ENCODE assay signal across 17 cellular contexts in the genomic region with DNA sequence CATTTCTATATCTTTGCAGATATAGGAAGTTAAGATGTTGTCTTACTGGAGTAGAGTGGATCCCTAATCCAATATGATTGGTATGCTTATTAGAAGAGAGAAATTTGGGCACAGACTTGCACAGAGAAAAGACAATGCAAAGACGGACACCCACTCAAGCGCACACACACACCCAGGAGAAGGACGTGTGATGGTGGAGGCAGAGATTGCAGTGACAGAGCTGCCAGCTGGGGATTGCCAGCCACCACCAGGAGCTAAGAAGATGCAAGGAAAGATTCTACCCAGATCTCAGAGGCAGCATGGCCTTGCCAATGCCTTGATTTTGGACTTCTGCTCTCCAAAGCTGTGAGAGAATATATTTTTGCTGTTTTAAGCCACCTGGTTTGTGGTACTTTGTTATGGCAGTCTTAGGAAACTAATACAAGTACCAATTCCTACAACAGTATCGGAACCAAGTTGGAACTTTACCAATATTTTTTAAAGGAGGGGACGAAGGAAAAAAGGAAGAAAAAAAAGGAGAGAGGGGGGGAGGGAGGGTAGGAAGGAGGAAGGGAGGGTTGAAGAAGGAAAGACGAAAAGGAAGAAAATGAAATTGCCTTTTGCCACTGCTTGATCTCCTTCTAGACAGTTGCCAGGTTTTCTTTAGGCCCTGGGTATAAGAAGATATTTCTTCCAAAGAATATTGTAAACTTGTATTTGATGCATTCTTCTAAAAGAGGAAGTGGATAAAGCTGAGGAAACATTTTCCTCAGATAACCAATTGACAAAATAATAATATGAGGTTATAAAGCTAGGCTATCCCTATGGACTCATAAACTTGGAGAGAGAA.
DNase-seq lines count a peak whose midpoint lies in the region; ATAC-seq, FAIRE-seq and TF ChIP-seq lines count a peak whose summit lies in the region.
"Had no signal": no experiment of that assay in that cellular context is flagged by ENCODE, and none has a peak within 500 bp of the region (broad histone marks: within the 10 kb centered on the region; RNA-seq: fewer than 3 reads in every experiment).

No MANE protein-coding gene starts in this region.

- DNase-seq in HepG2 (ENCODE audit: low spot score) (no peak), right lobe of liver (no peak), GM12878 (ENCODE audit: low read depth, low spot score) (no peak), head of caudate nucleus (peak in 34 of 42 donors; percentile 13 to 85 (median 48)), hippocampal formation (lab: John Stamatoyannopoulos, UW) (no peak)
- DNase-seq in activated CD4-positive, alpha-beta T cell treated with anti-CD3 and anti-CD28 coated beads for 4 hours = no peak
- no peak for DNase-seq in activated T-cell treated with anti-CD3 and anti-CD28 coated beads, Interleukin-2, amount 50 U/mL, for 4 hours
- DNase-seq: CD4-positive, alpha-beta memory T cell; DMS79; HCEC 1CT; HFFc6 had no signal

- CTCF ChIA-PET in HepG2 (lab: Yijun Ruan, JAX; ENCODE audit: low intra/inter-chr PET ratio, low total read pairs) (no interaction called here), GM12878 (lab: Yijun Ruan, JAX) (interaction anchor here (1.8 kb wide), 1 partner anchor 15 kb away, joined by 4 read pairs; no protein-coding TSS in a partner anchor)

- FAIRE-seq in HepG2 (lab: Jason Lieb, UNC) (no peak), GM12878 (lab: Jason Lieb, UNC) (no peak)
- FAIRE-seq: A204.1, GM12891 had no signal

- ATAC-seq in HepG2 (no peak), right lobe of liver (no peak), GM12878 (no peak), HG03196 (IDR thresholded peaks at IDR 0.05; ENCODE audit: unreplicated experiment) (no peak)
- ATAC-seq in activated T-cell treated with anti-CD3 and anti-CD28 coated beads, Interleukin-2, amount 50 U/mL, for 4 hours = no peak

- no TSS peak for BruUV-seq in HepG2 (replicated peaks; lab: Mats Ljungman, UMichigan)
- no TSS peak for BruUV-seq in GM12878 (replicated peaks; lab: Mats Ljungman, UMichigan)

- H3K4me3 ChIP-seq in HepG2 (replicated peaks in 1 of 3; ENCODE audit: insufficient read depth in 1 of 3, low read depth in 2 of 3, low read length in 3 of 3) (no peak overlapping the region), right lobe of liver (no peak overlapping the region), GM12878 (no peak overlapping the region)

- TF ChIP-seq CTCF in HepG2 (CRISPR knock-in tag; IDR thresholded peaks at IDR 0.05) = no peak
- no peak for TF ChIP-seq CTCF in right lobe of liver (IDR thresholded peaks at IDR 0.05)
- TF ChIP-seq CTCF in GM12878 (IDR thresholded peaks at IDR 0.05 in 2 of 3, conservative IDR thresholded peaks at IDR 0.05 in 1 of 3; ENCODE audit: control insufficient read depth in 2 of 3, extremely low read depth in 1 of 3, insufficient read depth in 1 of 3, low read depth in 3 of 3, low read length in 3 of 3) = no peak

- SMC1A ChIA-PET in GM12878 (lab: Charles Lee; ENCODE audit: uncharacterized antibody, unreplicated experiment) = no interaction called here

- no peak overlapping the region for H3K4me3 Mint-ChIP-seq in activated T-cell treated with anti-CD3 and anti-CD28 coated beads, Interleukin-2, amount 50 U/mL, for 4 hours
- H3K4me3 Mint-ChIP-seq: B cell; CD4-positive, alpha-beta memory T cell; HFFc6 had no signal

- H3K4me2 ChIP-seq in HepG2 (ENCODE audit: low read depth, low read length) = no peak overlapping the region
- H3K4me2 ChIP-seq in GM12878 (ENCODE audit: control insufficient read depth, insufficient read depth) = no peak overlapping the region

- TF ChIP-seq EP300 in HepG2 (IDR thresholded peaks at IDR 0.05; ENCODE audit: low read depth in 2 of 2, low read length in 2 of 2) = no peak
- no peak for TF ChIP-seq EP300 in HepG2 (CRISPR knock-in tag; IDR thresholded peaks at IDR 0.05; ENCODE audit: borderline replicate concordance)
- no peak for TF ChIP-seq EP300 in GM12878 (IDR thresholded peaks at IDR 0.05; ENCODE audit: borderline replicate concordance in 1 of 2, control insufficient read depth in 1 of 2, low read depth in 2 of 2, low read length in 2 of 2)

- H3K27ac ChIP-seq in HepG2 (ENCODE audit: extremely low read length, insufficient read depth, low read length) (no peak overlapping the region), right lobe of liver (no peak overlapping the region), GM12878 (ENCODE audit: control insufficient read depth, insufficient read depth) (no peak overlapping the region)
- H3K27ac ChIP-seq: C4-2B, HL-60 had no signal

- no peaks in the 10 kb centered on the region for H3K36me3 Mint-ChIP-seq in activated T-cell treated with anti-CD3 and anti-CD28 coated beads, Interleukin-2, amount 50 U/mL, for 4 hours (ENCODE audit: insufficient read depth)
- H3K36me3 Mint-ChIP-seq: CD4-positive, alpha-beta memory T cell had no signal

- H3K4me1 Mint-ChIP-seq in activated T-cell treated with anti-CD3 and anti-CD28 coated beads, Interleukin-2, amount 50 U/mL, for 4 hours (ENCODE audit: low read depth) = no peaks in the 10 kb centered on the region
- H3K4me1 Mint-ChIP-seq: B cell; CD4-positive, alpha-beta memory T cell had no signal

- RAD21 ChIA-PET in GM12878 (lab: Charles Lee; ENCODE audit: unreplicated experiment) = no interaction called here

- WGBS in HepG2 (ENCODE audit: low lambda C conversion rate) = 83% methylated on average over 6 of the region's 6 CpGs
- WGBS in right lobe of liver (ENCODE audit: insufficient coverage, low coverage, low lambda C conversion rate, missing lambda C conversion rate) = 65% methylated on average over 5 of the region's 6 CpGs
- WGBS in GM12878 (ENCODE audit: insufficient coverage, insufficient replicate concordance, low lambda C conversion rate, missing lambda C conversion rate) = 21% methylated on average over 6 of the region's 6 CpGs

- intact Hi-C loops in HepG2 (cut with micrococcal nuclease; ENCODE audit: unreplicated experiment) = no loop called here
- intact Hi-C loops in right lobe of liver (cut with DNase I) = no loop called here
- intact Hi-C loops in GM12878 (cut with micrococcal nuclease; ENCODE audit: unreplicated experiment) = no loop called here
- intact Hi-C loops in head of caudate nucleus (cut with DNase I) = no loop called here

- no peak for TF ChIP-seq RAD21 in HepG2 (CRISPR knock-in tag; IDR thresholded peaks at IDR 0.05)
- TF ChIP-seq RAD21 in GM12878 (IDR thresholded peaks at IDR 0.05; ENCODE audit: insufficient read depth, low read depth, low read length) = no peak

- H3K79me2 ChIP-seq in HepG2 (ENCODE audit: insufficient read depth, low read length) (no peaks in the 10 kb centered on the region), GM12878 (ENCODE audit: control insufficient read depth, insufficient read depth, low read length) (no peaks in the 10 kb centered on the region)

- H2AFZ ChIP-seq in HepG2 (ENCODE audit: low read length) (no peak overlapping the region), GM12878 (ENCODE audit: control insufficient read depth, low read depth, low read length) (no peak overlapping the region)

- H3K36me3 ChIP-seq in HepG2 (replicated peaks in 1 of 2; ENCODE audit: control insufficient read depth in 1 of 2, insufficient read depth in 2 of 2, low read length in 2 of 2) = no peaks in the 10 kb centered on the region
- no peaks in the 10 kb centered on the region for H3K36me3 ChIP-seq in right lobe of liver
- no peaks in the 10 kb centered on the region for H3K36me3 ChIP-seq in GM12878 (ENCODE audit: control insufficient read depth in 2 of 2, insufficient read depth in 2 of 2, low read length in 1 of 2)

- H4K20me1 ChIP-seq in HepG2 (ENCODE audit: insufficient read depth, low read length) (no peaks in the 10 kb centered on the region), GM12878 (ENCODE audit: control insufficient read depth, insufficient read depth) (no peaks in the 10 kb centered on the region)

- H3K27me3 ChIP-seq in HepG2 (ENCODE audit: control insufficient read depth in 1 of 2, insufficient read depth in 2 of 2, low read length in 2 of 2) = 0 out of 5 replicates have a peak, but pooled peaks cover 0 to 1% of the 10 kb centered on the region in 2 experiments
- no peaks in the 10 kb centered on the region for H3K27me3 ChIP-seq in right lobe of liver
- H3K27me3 ChIP-seq in GM12878 (replicated peaks in 1 of 2; ENCODE audit: control insufficient read depth in 2 of 2, insufficient read depth in 2 of 2, low read length in 1 of 2) = peaks cover 0 to 3% of the 10 kb centered on the region in 2 experiments; a peak in 2 of 4 replicates

- TF ChIP-seq POLR2A in HepG2 (IDR thresholded peaks at IDR 0.05; ENCODE audit: insufficient read depth in 1 of 2, low read depth in 2 of 2, low read length in 2 of 2) = no peak
- no peak for TF ChIP-seq POLR2A in right lobe of liver (IDR thresholded peaks at IDR 0.05)
- TF ChIP-seq POLR2A in GM12878 (IDR thresholded peaks at IDR 0.05; ENCODE audit: low read depth, low read length) = no peak

- no peaks in the 10 kb centered on the region for H3K9me3 ChIP-seq in HepG2 (ENCODE audit: low read length)
- H3K9me3 ChIP-seq in right lobe of liver = no peaks in the 10 kb centered on the region
- no peaks in the 10 kb centered on the region; the same call in 2 of the 3 replicates for H3K9me3 ChIP-seq in GM12878 (replicated peaks; ENCODE audit: control insufficient read depth, insufficient read depth, low read length)

- peaks cover 5% of the 10 kb centered on the region for H3K9me3 Mint-ChIP-seq in activated T-cell treated with anti-CD3 and anti-CD28 coated beads, Interleukin-2, amount 50 U/mL, for 4 hours

- peaks cover 14% of the 10 kb centered on the region for H3K27me3 Mint-ChIP-seq in activated T-cell treated with anti-CD3 and anti-CD28 coated beads, Interleukin-2, amount 50 U/mL, for 4 hours (ENCODE audit: low read depth)

- in situ Hi-C loops in HepG2 (cut with HindIII; ENCODE audit: extremely low pct_ligation_motif_present, low pct_unique_long_range_greater_than_20kb) = no loop called here
- in situ Hi-C loops in GM12878 (cut with MboI) = no loop called here

- H3K9ac ChIP-seq in HepG2 (ENCODE audit: insufficient read depth, low read depth, low read length) (no peak overlapping the region), GM12878 (ENCODE audit: control insufficient read depth, insufficient read depth, low read length) (no peak overlapping the region)

- no peaks in the 10 kb centered on the region; the same call in 1 of the 2 replicates for H3K4me1 ChIP-seq in HepG2 (ENCODE audit: insufficient read depth, low read length)
- H3K4me1 ChIP-seq in right lobe of liver = no peaks in the 10 kb centered on the region
- H3K4me1 ChIP-seq in GM12878 (ENCODE audit: control insufficient read depth, insufficient read depth, low read length) = no peaks in the 10 kb centered on the region

- POLR2A ChIA-PET in HepG2 (lab: Yijun Ruan, JAX) (no interaction called here), GM12878 (lab: Charles Lee) (no interaction called here)

TF ChIP-seq in HepG2, 621 proteins besides CTCF, POLR2A, EP300 and RAD21 (continues in another document):
- 0 out of 2 replicates have a peak, but pooled peaks have one; percentile 35 for TF ChIP-seq PCBP1 (IDR thresholded peaks at IDR 0.05; ENCODE audit: borderline replicate concordance, low read depth, low read length)

TF ChIP-seq in GM12878, 131 proteins besides CTCF, POLR2A, EP300 and RAD21:
- TF ChIP-seq SPI1 (IDR thresholded peaks at IDR 0.05; ENCODE audit: borderline replicate concordance, insufficient read depth, low read depth, low read length) (0 out of 2 replicates have a peak, but pooled peaks have one; percentile 23), RUNX3 (IDR thresholded peaks at IDR 0.05; ENCODE audit: low read length) (no peak)

Comparison
In these comparisons a context has a peak if more than half of its experiments do, and no peak if none do; other contexts are left out.
1. DNase-seq: peak in head of caudate nucleus (34 of 42); none in HepG2 (single experiment), right lobe of liver (0 of 3), GM12878 (single experiment), activated CD4-positive, alpha-beta T cell treated with anti-CD3 and anti-CD28 coated beads for 4 hours (0 of 2), activated T-cell treated with anti-CD3 and anti-CD28 coated beads, Interleukin-2, amount 50 U/mL, for 4 hours (single experiment) and hippocampal formation (0 of 2).